In the genomic region with DNA sequence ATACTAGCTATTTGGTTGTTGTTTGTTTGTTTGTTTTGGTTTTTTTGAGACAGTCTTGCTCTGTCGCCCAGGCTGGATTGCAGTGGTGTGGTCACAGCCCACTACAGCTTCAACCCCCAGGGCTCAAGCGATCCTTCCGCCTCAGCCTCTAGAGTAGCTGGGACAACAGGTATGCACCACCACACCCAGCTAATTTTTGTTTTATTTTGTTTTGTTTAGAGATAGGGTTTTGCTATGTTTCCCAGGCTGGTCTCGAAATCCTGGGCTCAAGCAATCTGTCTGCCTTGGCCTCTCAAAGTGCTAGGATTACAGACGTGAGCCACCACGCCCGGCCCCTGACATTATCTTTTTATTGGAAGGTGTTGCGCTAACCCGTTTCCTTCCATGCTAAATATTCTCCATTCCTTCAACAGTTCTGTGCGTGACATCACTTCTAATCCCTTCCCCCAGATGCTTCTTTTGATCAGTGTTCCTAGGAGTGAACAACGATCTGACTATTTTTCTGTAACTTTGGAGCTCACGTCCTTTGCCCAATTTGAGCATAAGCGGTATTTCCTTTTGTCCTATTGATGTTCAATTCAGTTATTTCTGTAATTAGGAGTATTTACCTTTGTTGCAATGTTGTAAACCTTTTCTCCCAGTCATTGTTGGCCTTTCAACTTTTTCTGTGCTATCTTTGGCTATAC, we compare ENCODE assay signal across 1 cellular context.
TF ChIP-seq lines count a peak whose summit lies in the region.

No MANE protein-coding gene starts in this region.

TF ChIP-seq in HepG2, 621 proteins besides CTCF, POLR2A, EP300 and RAD21 (continued from another document and continues in another):
- TF ChIP-seq, protein P1, sequence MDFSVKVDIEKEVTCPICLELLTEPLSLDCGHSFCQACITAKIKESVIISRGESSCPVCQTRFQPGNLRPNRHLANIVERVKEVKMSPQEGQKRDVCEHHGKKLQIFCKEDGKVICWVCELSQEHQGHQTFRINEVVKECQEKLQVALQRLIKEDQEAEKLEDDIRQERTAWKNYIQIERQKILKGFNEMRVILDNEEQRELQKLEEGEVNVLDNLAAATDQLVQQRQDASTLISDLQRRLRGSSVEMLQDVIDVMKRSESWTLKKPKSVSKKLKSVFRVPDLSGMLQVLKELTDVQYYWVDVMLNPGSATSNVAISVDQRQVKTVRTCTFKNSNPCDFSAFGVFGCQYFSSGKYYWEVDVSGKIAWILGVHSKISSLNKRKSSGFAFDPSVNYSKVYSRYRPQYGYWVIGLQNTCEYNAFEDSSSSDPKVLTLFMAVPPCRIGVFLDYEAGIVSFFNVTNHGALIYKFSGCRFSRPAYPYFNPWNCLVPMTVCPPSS (IDR thresholded peaks at IDR 0.05), result no peak
- peak; percentile 76; the same call in 1 of the 2 replicates for TF ChIP-seq ZNF614 (CRISPR knock-in tag; IDR thresholded peaks at IDR 0.05; ENCODE audit: borderline replicate concordance)
- TF ChIP-seq, protein P2, sequence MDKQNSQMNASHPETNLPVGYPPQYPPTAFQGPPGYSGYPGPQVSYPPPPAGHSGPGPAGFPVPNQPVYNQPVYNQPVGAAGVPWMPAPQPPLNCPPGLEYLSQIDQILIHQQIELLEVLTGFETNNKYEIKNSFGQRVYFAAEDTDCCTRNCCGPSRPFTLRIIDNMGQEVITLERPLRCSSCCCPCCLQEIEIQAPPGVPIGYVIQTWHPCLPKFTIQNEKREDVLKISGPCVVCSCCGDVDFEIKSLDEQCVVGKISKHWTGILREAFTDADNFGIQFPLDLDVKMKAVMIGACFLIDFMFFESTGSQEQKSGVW (CRISPR knock-in tag; IDR thresholded peaks at IDR 0.05; ENCODE audit: borderline replicate concordance), result no peak
- TF ChIP-seq, protein P3, sequence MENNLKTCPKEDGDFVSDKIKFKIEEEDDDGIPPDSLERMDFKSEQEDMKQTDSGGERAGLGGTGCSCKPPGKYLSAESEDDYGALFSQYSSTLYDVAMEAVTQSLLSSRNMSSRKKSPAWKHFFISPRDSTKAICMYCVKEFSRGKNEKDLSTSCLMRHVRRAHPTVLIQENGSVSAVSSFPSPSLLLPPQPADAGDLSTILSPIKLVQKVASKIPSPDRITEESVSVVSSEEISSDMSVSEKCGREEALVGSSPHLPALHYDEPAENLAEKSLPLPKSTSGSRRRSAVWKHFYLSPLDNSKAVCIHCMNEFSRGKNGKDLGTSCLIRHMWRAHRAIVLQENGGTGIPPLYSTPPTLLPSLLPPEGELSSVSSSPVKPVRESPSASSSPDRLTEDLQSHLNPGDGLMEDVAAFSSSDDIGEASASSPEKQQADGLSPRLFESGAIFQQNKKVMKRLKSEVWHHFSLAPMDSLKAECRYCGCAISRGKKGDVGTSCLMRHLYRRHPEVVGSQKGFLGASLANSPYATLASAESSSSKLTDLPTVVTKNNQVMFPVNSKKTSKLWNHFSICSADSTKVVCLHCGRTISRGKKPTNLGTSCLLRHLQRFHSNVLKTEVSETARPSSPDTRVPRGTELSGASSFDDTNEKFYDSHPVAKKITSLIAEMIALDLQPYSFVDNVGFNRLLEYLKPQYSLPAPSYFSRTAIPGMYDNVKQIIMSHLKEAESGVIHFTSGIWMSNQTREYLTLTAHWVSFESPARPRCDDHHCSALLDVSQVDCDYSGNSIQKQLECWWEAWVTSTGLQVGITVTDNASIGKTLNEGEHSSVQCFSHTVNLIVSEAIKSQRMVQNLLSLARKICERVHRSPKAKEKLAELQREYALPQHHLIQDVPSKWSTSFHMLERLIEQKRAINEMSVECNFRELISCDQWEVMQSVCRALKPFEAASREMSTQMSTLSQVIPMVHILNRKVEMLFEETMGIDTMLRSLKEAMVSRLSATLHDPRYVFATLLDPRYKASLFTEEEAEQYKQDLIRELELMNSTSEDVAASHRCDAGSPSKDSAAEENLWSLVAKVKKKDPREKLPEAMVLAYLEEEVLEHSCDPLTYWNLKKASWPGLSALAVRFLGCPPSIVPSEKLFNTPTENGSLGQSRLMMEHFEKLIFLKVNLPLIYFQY (CRISPR knock-in tag; IDR thresholded peaks at IDR 0.05; ENCODE audit: borderline replicate concordance), result no peak; the same call in 1 of the 2 replicates
- TF ChIP-seq NR2C2 (CRISPR knock-in tag; IDR thresholded peaks at IDR 0.05; ENCODE audit: borderline replicate concordance), result 0 out of 2 replicates have a peak, but pooled peaks have one; percentile 37
- TF ChIP-seq, protein P4, sequence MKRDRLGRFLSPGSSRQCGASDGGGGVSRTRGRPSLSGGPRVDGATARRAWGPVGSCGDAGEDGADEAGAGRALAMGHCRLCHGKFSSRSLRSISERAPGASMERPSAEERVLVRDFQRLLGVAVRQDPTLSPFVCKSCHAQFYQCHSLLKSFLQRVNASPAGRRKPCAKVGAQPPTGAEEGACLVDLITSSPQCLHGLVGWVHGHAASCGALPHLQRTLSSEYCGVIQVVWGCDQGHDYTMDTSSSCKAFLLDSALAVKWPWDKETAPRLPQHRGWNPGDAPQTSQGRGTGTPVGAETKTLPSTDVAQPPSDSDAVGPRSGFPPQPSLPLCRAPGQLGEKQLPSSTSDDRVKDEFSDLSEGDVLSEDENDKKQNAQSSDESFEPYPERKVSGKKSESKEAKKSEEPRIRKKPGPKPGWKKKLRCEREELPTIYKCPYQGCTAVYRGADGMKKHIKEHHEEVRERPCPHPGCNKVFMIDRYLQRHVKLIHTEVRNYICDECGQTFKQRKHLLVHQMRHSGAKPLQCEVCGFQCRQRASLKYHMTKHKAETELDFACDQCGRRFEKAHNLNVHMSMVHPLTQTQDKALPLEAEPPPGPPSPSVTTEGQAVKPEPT (CRISPR knock-in tag; IDR thresholded peaks at IDR 0.05; ENCODE audit: low read depth), result no peak
- TF ChIP-seq ZNF781 (CRISPR knock-in tag; IDR thresholded peaks at IDR 0.05; ENCODE audit: borderline replicate concordance, not compliant biosample characterization), result no peak
- peak; percentile 90 for TF ChIP-seq SAP130 (CRISPR knock-in tag; IDR thresholded peaks at IDR 0.05; ENCODE audit: low read depth)
- no peak for TF ChIP-seq HNRNPL (IDR thresholded peaks at IDR 0.05; ENCODE audit: low read depth, low read length)
- no peak for TF ChIP-seq ZNF468 (CRISPR knock-in tag; IDR thresholded peaks at IDR 0.05)
- TF ChIP-seq AHR (CRISPR knock-in tag; IDR thresholded peaks at IDR 0.05), result no peak
- peak; percentile 23; the same call in 1 of the 2 replicates for TF ChIP-seq ZFP36L1 (CRISPR knock-in tag; IDR thresholded peaks at IDR 0.05)
- TF ChIP-seq HDAC6 (IDR thresholded peaks at IDR 0.05; ENCODE audit: low read depth, low read length), result no peak
- TF ChIP-seq ISL2 (CRISPR knock-in tag; IDR thresholded peaks at IDR 0.05), result peak; percentile 89
- no peak for TF ChIP-seq ZBTB4 (CRISPR knock-in tag; IDR thresholded peaks at IDR 0.05; ENCODE audit: borderline replicate concordance)
- no peak for TF ChIP-seq KLF9 (CRISPR knock-in tag; IDR thresholded peaks at IDR 0.05; ENCODE audit: low read depth)
- TF ChIP-seq MEIS2 (CRISPR knock-in tag; IDR thresholded peaks at IDR 0.05), result peak; percentile 76; the same call in 1 of the 2 replicates
- TF ChIP-seq ZNF597 (CRISPR knock-in tag; IDR thresholded peaks at IDR 0.05), result no peak
- no peak for TF ChIP-seq SYNCRIP (IDR thresholded peaks at IDR 0.05; ENCODE audit: insufficient read depth, low read depth, low read length)
- no peak for TF ChIP-seq MBNL3 (CRISPR knock-in tag; conservative IDR thresholded peaks at IDR 0.05)
- TF ChIP-seq SP4 (CRISPR knock-in tag; IDR thresholded peaks at IDR 0.05), result no peak
- TF ChIP-seq, protein P5, sequence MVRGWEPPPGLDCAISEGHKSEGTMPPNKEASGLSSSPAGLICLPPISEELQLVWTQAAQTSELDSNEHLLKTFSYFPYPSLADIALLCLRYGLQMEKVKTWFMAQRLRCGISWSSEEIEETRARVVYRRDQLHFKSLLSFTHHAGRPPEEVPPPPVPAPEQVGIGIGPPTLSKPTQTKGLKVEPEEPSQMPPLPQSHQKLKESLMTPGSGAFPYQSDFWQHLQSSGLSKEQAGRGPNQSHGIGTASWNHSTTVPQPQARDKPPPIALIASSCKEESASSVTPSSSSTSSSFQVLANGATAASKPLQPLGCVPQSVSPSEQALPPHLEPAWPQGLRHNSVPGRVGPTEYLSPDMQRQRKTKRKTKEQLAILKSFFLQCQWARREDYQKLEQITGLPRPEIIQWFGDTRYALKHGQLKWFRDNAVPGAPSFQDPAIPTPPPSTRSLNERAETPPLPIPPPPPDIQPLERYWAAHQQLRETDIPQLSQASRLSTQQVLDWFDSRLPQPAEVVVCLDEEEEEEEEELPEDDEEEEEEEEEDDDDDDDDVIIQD (CRISPR knock-in tag; IDR thresholded peaks at IDR 0.05; ENCODE audit: low read depth), result no peak
- TF ChIP-seq KDM3A (CRISPR knock-in tag; IDR thresholded peaks at IDR 0.05; ENCODE audit: low read depth), result no peak
- peak; percentile 77 for TF ChIP-seq CEBPG (CRISPR knock-in tag; IDR thresholded peaks at IDR 0.05)
- no peak for TF ChIP-seq ZNF616 (CRISPR knock-in tag; IDR thresholded peaks at IDR 0.05; ENCODE audit: low read depth)
- no peak for TF ChIP-seq PAX8 (CRISPR knock-in tag; IDR thresholded peaks at IDR 0.05; ENCODE audit: borderline replicate concordance)
- no peak for TF ChIP-seq NR1H2 (CRISPR knock-in tag; IDR thresholded peaks at IDR 0.05; ENCODE audit: borderline replicate concordance, low read depth)
- TF ChIP-seq GABPA (IDR thresholded peaks at IDR 0.05; ENCODE audit: low read depth, low read length), result no peak
- TF ChIP-seq GABPA (CRISPR knock-in tag; IDR thresholded peaks at IDR 0.05; ENCODE audit: low read depth), result peak; percentile 50
- TF ChIP-seq RFXANK (CRISPR knock-in tag; IDR thresholded peaks at IDR 0.05), result no peak
- peak; percentile 95 for TF ChIP-seq FOXA3 (CRISPR knock-in tag; IDR thresholded peaks at IDR 0.05)
- TF ChIP-seq TFAP4 (IDR thresholded peaks at IDR 0.05; ENCODE audit: borderline replicate concordance, low read depth), result no peak
- TF ChIP-seq ZNF737 (CRISPR knock-in tag; IDR thresholded peaks at IDR 0.05; ENCODE audit: borderline replicate concordance), result no peak
- no peak for TF ChIP-seq ZNF225 (CRISPR knock-in tag; IDR thresholded peaks at IDR 0.05)
- TF ChIP-seq ZNF207 (IDR thresholded peaks at IDR 0.05; ENCODE audit: borderline replicate concordance), result no peak
- TF ChIP-seq ZEB1 (IDR thresholded peaks at IDR 0.05; ENCODE audit: insufficient replicate concordance, low read depth), result no peak
- no peak for TF ChIP-seq KMT2B (CRISPR knock-in tag; IDR thresholded peaks at IDR 0.05)
- no peak for TF ChIP-seq PRMT3 (CRISPR knock-in tag; IDR thresholded peaks at IDR 0.05; ENCODE audit: borderline replicate concordance, low read depth)
- no peak for TF ChIP-seq BHLHE40 (IDR thresholded peaks at IDR 0.05; ENCODE audit: low read length)
- no peak for TF ChIP-seq PCBP1 (IDR thresholded peaks at IDR 0.05; ENCODE audit: borderline replicate concordance, low read depth, low read length)
- no peak for TF ChIP-seq ZNF430 (CRISPR knock-in tag; IDR thresholded peaks at IDR 0.05)
- no peak for TF ChIP-seq ZNF841 (CRISPR knock-in tag; IDR thresholded peaks at IDR 0.05; ENCODE audit: borderline replicate concordance)
- TF ChIP-seq NFYC (CRISPR knock-in tag; IDR thresholded peaks at IDR 0.05), result peak; percentile 14; the same call in 1 of the 2 replicates
- TF ChIP-seq EHMT2 (IDR thresholded peaks at IDR 0.05; ENCODE audit: borderline replicate concordance, low read depth, low read length), result no peak
- TF ChIP-seq HES4 (CRISPR knock-in tag; IDR thresholded peaks at IDR 0.05; ENCODE audit: borderline replicate concordance), result no peak
